In genomic region chr17:4130715-4131114, GRCh38 we compare ENCODE assay signal across 11 cellular contexts. TPM values are rescaled to one million over a fixed set of nuclear protein-coding genes. Genes with fewer than 3 reads are reported as not detected.
DNase-seq lines count a peak whose midpoint lies in the region; ATAC-seq and TF ChIP-seq lines count a peak whose summit lies in the region.
"Had no signal": no experiment of that assay in that cellular context is flagged by ENCODE, and none has a peak within 500 bp of the region (broad histone marks: within the 10 kb centered on the region; RNA-seq: fewer than 3 reads in every experiment).

No MANE protein-coding gene starts in this region.

- no peaks in the 10 kb centered on the region for H3K9me3 ChIP-seq in stomach
- H3K9me3 ChIP-seq in Karpas-422 (ENCODE audit: low read length): no peaks in the 10 kb centered on the region

- WGBS in stomach, 5 donors: 50 to 78% (median 61%) methylated on average over 7 of the region's 7 CpGs

- H3K27me3 ChIP-seq in stomach (no peaks in the 10 kb centered on the region), Karpas-422 (ENCODE audit: low read length) (no peaks in the 10 kb centered on the region)

- H4K20me1 ChIP-seq in Karpas-422 (ENCODE audit: insufficient read depth, low read depth, low read length): no peaks in the 10 kb centered on the region

- no peak overlapping the region for H3K4me3 ChIP-seq in stomach
- no peak overlapping the region for H3K4me3 ChIP-seq in Karpas-422 (ENCODE audit: low read length)

- peaks cover 0 to 59% (median 24%) of the 10 kb centered on the region in 4 donors for H3K4me1 ChIP-seq in stomach
- peaks cover 19% of the 10 kb centered on the region for H3K4me1 ChIP-seq in Karpas-422 (ENCODE audit: low read length)

- no peak for TF ChIP-seq CTCF in stomach (IDR thresholded peaks at IDR 0.05)

- peak overlapping the region; percentile 48 for H3K27ac Mint-ChIP-seq in activated naive CD8-positive, alpha-beta T cell treated with anti-CD3 and anti-CD28 coated beads, Interleukin-2, amount 50 U/mL, for 24 hours

- H3K4me2 ChIP-seq in Karpas-422 (ENCODE audit: low read depth, low read length, poor library complexity, severe bottlenecking): no peak overlapping the region

- H3K9ac ChIP-seq in Karpas-422 (ENCODE audit: low read length): no peak overlapping the region

- H3K79me2 ChIP-seq in Karpas-422 (ENCODE audit: low read length): peaks cover 89% of the 10 kb centered on the region

- H3K36me3 ChIP-seq in stomach: peaks cover 0 to 13% (median 4%) of the 10 kb centered on the region in 4 donors
- H3K36me3 ChIP-seq in Karpas-422 (ENCODE audit: insufficient read depth, low read length): no peaks in the 10 kb centered on the region

- no peaks in the 10 kb centered on the region for H3K9me2 ChIP-seq in Karpas-422 (replicated peaks; ENCODE audit: insufficient read depth, low read length)

- no peak overlapping the region for H2AFZ ChIP-seq in Karpas-422 (ENCODE audit: low read length)

- H3K4me3 Mint-ChIP-seq in activated naive CD8-positive, alpha-beta T cell treated with anti-CD3 and anti-CD28 coated beads, Interleukin-2, amount 50 U/mL, for 24 hours: no peak overlapping the region

- ATAC-seq in activated naive CD8-positive, alpha-beta T cell treated with anti-CD3 and anti-CD28 coated beads, Interleukin-2, amount 50 U/mL, for 24 hours: no peak
- no peak for ATAC-seq in GM18873 (IDR thresholded peaks at IDR 0.05; ENCODE audit: low FRiP score, unreplicated experiment)
- ATAC-seq in HG02798 (IDR thresholded peaks at IDR 0.05; ENCODE audit: poor library complexity, unreplicated experiment): no peak

- peak overlapping the region in 3 of 5 donors; percentile 7 to 73 (median 44) for H3K27ac ChIP-seq in stomach
- H3K27ac ChIP-seq in Karpas-422 (ENCODE audit: low read length): no peak overlapping the region

- H3K4me1 Mint-ChIP-seq in activated naive CD8-positive, alpha-beta T cell treated with anti-CD3 and anti-CD28 coated beads, Interleukin-2, amount 50 U/mL, for 24 hours: peaks cover 35% of the 10 kb centered on the region

- no peaks in the 10 kb centered on the region for H3K9me3 Mint-ChIP-seq in activated naive CD8-positive, alpha-beta T cell treated with anti-CD3 and anti-CD28 coated beads, Interleukin-2, amount 50 U/mL, for 24 hours

- DNase-seq in SIG-M5 treated with dmso at 0.1 percent for 504 hours (lab: John Stamatoyannopoulos, UW; ENCODE audit: unreplicated experiment) (peak; percentile 12), SIG-M5 (lab: John Stamatoyannopoulos, UW) (no peak), kidney tubule cell (ENCODE audit: low spot score) (peak; percentile 15), stomach (no peak), Karpas-422 (no peak)
- DNase-seq in activated naive CD8-positive, alpha-beta T cell treated with anti-CD3 and anti-CD28 coated beads, Interleukin-2, amount 50 U/mL, for 24 hours: no peak
- DNase-seq: 8988T, amniotic stem cell, NCI-H2227 treated with DMSO at 0.1 percent for 48 hours had no signal

- TF ChIP-seq EP300 in stomach (IDR thresholded peaks at IDR 0.05): no peak

- H3K36me3 Mint-ChIP-seq in activated naive CD8-positive, alpha-beta T cell treated with anti-CD3 and anti-CD28 coated beads, Interleukin-2, amount 50 U/mL, for 24 hours (ENCODE audit: low read depth): peaks cover 15% of the 10 kb centered on the region

- no peak for TF ChIP-seq POLR2A in stomach (IDR thresholded peaks at IDR 0.05)

- H3K27me3 Mint-ChIP-seq in activated naive CD8-positive, alpha-beta T cell treated with anti-CD3 and anti-CD28 coated beads, Interleukin-2, amount 50 U/mL, for 24 hours: no peaks in the 10 kb centered on the region

- intact Hi-C loops in stomach (cut with DNase I; ENCODE audit: low total_unique reads): no loop called here

RNA-seq across cellular contexts. Expression of gene ZZEF1, which starts 12.1 kb away (rescaled TPM):
- total RNA-seq in stomach: 100 to 1,000 TPM in 4 of 5 donors, 10 to 100 TPM in 1; 87.9 to 242 (median 171) TPM
- 1 to 10 TPM; 4.4 to 6.6 (median 5.5) TPM for polyA plus RNA-seq in stomach
- 54.0 and 70.6 TPM in 2 replicates for total RNA-seq in Karpas-422 (2014; rRNA removed; shearing (Covaris generic); ENCODE audit: low replicate concordance)

RNA-seq across cellular contexts. Expression of gene CYB5D2, which starts 12.3 kb away (rescaled TPM):
- total RNA-seq in stomach: 10 to 100 TPM in 4 of 5 donors, 1 to 10 TPM in 1; 1.8 to 32.4 (median 15.4) TPM
- 10 to 100 TPM; 14.9 to 17.4 (median 16.5) TPM for polyA plus RNA-seq in stomach
- 4.9 and 14.5 TPM in 2 replicates for total RNA-seq in Karpas-422 (2014; rRNA removed; shearing (Covaris generic); ENCODE audit: low replicate concordance)

Comparison
In these comparisons a context has a peak if more than half of its experiments do, and no peak if none do; other contexts are left out.
1. DNase-seq: peak in SIG-M5 treated with dmso at 0.1 percent for 504 hours (single experiment) and kidney tubule cell (single experiment); none in SIG-M5 (single experiment), activated naive CD8-positive, alpha-beta T cell treated with anti-CD3 and anti-CD28 coated beads, Interleukin-2, amount 50 U/mL, for 24 hours (single experiment), stomach (single experiment) and Karpas-422 (single experiment).